28 cellular contexts compared by ENCODE assay signal in genomic region chr2:41705634-41706033, GRCh38.
"Had no signal": no experiment of that assay in that cellular context is flagged by ENCODE, and none has a peak within 500 bp of the region (broad histone marks: within the 10 kb centered on the region; RNA-seq: fewer than 3 reads in every experiment).

No MANE protein-coding gene starts in this region.

- H3K9me3 ChIP-seq: adrenal gland, ascending aorta had no signal

- H3K4me1 ChIP-seq: adrenal gland, ascending aorta had no signal

- H3K27ac ChIP-seq: adrenal gland, ascending aorta, cardiac muscle cell, VCaP had no signal

- DNase-seq: activated B cell treated with CpG ODN at 0.5 μM for 24 hours; activated CD4-positive, alpha-beta memory T cell treated with anti-CD3 and anti-CD28 coated beads for 36 hours; activated CD4-positive, alpha-beta T cell treated with anti-CD3 and anti-CD28 coated beads for 4 hours; activated CD4-positive, alpha-beta T cell treated with anti-CD3 and anti-CD28 coated beads, Interleukin-2, amount 10 ng/mL, durations not matched to agents 24 days and 14 days; activated CD4-positive, alpha-beta T cell treated with anti-CD3 and anti-CD28 coated beads, Interleukin-2, amount 50 U/mL, for 1 hour; activated CD4-positive, alpha-beta T cell treated with anti-CD3 and anti-CD28 coated beads, Interleukin-2, amount 50 U/mL, for 4 hours; activated CD4-positive, CD25-positive, alpha-beta regulatory T cell treated with anti-CD3 and anti-CD28 coated beads, Interleukin-2, amount 50 U/mL, for 72 hours; activated CD8-positive, alpha-beta memory T cell treated with anti-CD3 and anti-CD28 coated beads, Interleukin-2, amount 50 U/mL, for 4 hours; activated CD8-positive, alpha-beta T cell treated with anti-CD3 and anti-CD28 coated beads for 36 hours; activated effector memory CD4-positive, alpha-beta T cell treated with anti-CD3 and anti-CD28 coated beads, Interleukin-2, amount 50 U/mL, for 16 hours; activated gamma-delta T cell treated with Interleukin-2 at 50 U/mL for 16 hours; activated naive CD4-positive, alpha-beta T cell; activated naive CD4-positive, alpha-beta T cell treated with anti-CD3 and anti-CD28 coated beads for 36 hours; activated naive CD4-positive, alpha-beta T cell treated with anti-CD3 and anti-CD28 coated beads, Interleukin-2, amount 50 U/mL, for 16 hours; activated naive CD8-positive, alpha-beta T cell treated with anti-CD3 and anti-CD28 coated beads for 36 hours; activated T-cell treated with anti-CD3 and anti-CD28 coated beads for 4 hours; activated T-cell treated with anti-CD3 and anti-CD28 coated beads, Interleukin-2, amount 50 U/mL, for 1 hour; activated T-cell treated with anti-CD3 and anti-CD28 coated beads, Interleukin-2, amount 50 U/mL, for 4 hours; activated T-cell treated with anti-CD3 and anti-CD28 coated beads, Interleukin-2, amount 50 U/mL, for 72 hours; adrenal gland; amniotic stem cell; central memory CD4-positive, alpha-beta T cell; T-cell; T-helper 2 cell; T-helper 9 cell had no signal

- H3K27me3 ChIP-seq: adrenal gland, ascending aorta, cardiac muscle cell had no signal

- H3K36me3 ChIP-seq: adrenal gland, ascending aorta, cardiac muscle cell had no signal

- H3K4me3 ChIP-seq: adrenal gland, ascending aorta, cardiac muscle cell had no signal
